Comparison of ENCODE assay signal across 8 cellular contexts in the genomic region with DNA sequence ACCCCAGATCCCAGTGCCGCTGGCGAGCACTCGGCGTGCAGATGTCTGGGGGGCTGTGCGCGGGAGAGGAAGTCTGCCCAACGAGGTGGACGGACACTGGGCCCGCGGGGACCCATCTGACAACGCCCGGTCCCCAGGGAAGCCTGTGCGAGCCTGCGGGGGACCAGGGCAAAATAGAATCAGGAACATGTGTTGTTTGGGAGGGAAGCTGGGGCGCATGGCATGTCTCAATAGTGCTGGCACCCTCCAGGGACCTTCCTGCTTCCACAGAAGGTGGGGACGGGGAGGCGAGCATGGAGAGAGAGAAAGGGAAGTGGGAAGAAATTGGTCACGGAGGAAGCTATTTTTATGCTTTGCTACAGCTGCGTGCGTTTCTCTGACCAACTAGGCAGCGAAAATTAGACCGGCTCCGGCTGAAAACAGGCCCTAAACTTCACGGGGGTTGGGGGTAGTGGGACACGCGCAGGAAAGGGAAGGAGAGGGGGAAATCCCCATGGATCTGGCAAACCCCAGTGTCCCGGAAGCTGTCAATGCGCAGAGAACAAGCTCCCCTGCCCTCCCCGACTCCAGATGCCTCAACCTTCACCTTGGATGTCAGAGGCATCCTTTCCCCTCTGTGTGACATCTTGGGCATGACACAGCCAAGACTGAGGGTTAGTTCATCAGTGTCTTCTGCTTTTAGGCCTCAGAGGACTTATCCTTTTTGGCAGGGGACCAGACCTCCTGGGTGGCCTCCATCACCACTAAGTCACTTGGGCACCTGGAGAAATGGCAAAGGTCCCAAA.
DNase-seq lines count a peak whose midpoint lies in the region; ATAC-seq and TF ChIP-seq lines count a peak whose summit lies in the region.

No MANE protein-coding gene starts in this region.

- intact Hi-C loops in breast epithelium (cut with DNase I; ENCODE audit: low total_unique reads): loop anchor here (10.0 kb wide), 1 partner anchor 73 kb away; no protein-coding TSS in a partner anchor
- intact Hi-C loops in lower leg skin (cut with DNase I; ENCODE audit: low total_unique reads): no loop called here

- ATAC-seq in GM19328 (IDR thresholded peaks at IDR 0.05; ENCODE audit: unreplicated experiment) (no peak), GM19397 (IDR thresholded peaks at IDR 0.05; ENCODE audit: unreplicated experiment) (no peak)

- H2AFZ ChIP-seq in KMS-11 (ENCODE audit: low read depth): peak overlapping the region; percentile 83

- peaks cover 6 to 9% of the 10 kb centered on the region in 2 donors for H3K9me3 ChIP-seq in breast epithelium
- no peaks in the 10 kb centered on the region for H3K9me3 ChIP-seq in mucosa of rectum (ENCODE audit: control insufficient read depth in 2 of 2, low read length in 2 of 2)

- H3K4me3 ChIP-seq in KMS-11 (IDR thresholded peaks at IDR 0.05; ENCODE audit: insufficient read depth, low read depth, low read length): no peak overlapping the region
- peak overlapping the region; percentile 32 to 66 (median 50) for H3K4me3 ChIP-seq in breast epithelium
- H3K4me3 ChIP-seq in mucosa of rectum (ENCODE audit: low read length in 2 of 2): peak overlapping the region; percentile 60 to 74
- no peak overlapping the region for H3K4me3 ChIP-seq in lower leg skin (ENCODE audit: low read depth, poor library complexity, severe bottlenecking)

- H3K4me1 ChIP-seq in KMS-11 (ENCODE audit: low read depth, poor library complexity, severe bottlenecking) (peaks cover 11% of the 10 kb centered on the region), breast epithelium (no peaks in the 10 kb centered on the region), mucosa of rectum (ENCODE audit: control insufficient read depth in 2 of 2, insufficient read depth in 2 of 2, low read length in 2 of 2) (peaks cover 2 to 4% of the 10 kb centered on the region in 2 donors)

- 19 to 32% methylated on average over 16 to 29 of the region's 29 CpGs for WGBS in lower leg skin, 2 donors

- TF ChIP-seq POLR2A in breast epithelium (IDR thresholded peaks at IDR 0.05) (no peak), lower leg skin (IDR thresholded peaks at IDR 0.05) (no peak)

- no peak for TF ChIP-seq CTCF in KMS-11 (conservative IDR thresholded peaks at IDR 0.05; ENCODE audit: low read depth, low read length)
- no peak for TF ChIP-seq CTCF in breast epithelium (IDR thresholded peaks at IDR 0.05)
- TF ChIP-seq CTCF in lower leg skin (IDR thresholded peaks at IDR 0.05): no peak

- H3K9ac ChIP-seq in KMS-11 (peak overlapping the region; percentile 22; the same call in 1 of the 2 replicates), mucosa of rectum (ENCODE audit: low read depth in 1 of 2, low read length in 2 of 2) (peak overlapping the region in 1 of 2 donors; percentile 41)

- H4K20me1 ChIP-seq in KMS-11 (ENCODE audit: insufficient read depth): no peaks in the 10 kb centered on the region

- DNase-seq in EH (ENCODE audit: low read depth) (peak; percentile 28), breast epithelium (ENCODE audit: low spot score in 2 of 2) (no peak), NCI-H128 (lab: John Stamatoyannopoulos, UW; ENCODE audit: unreplicated experiment) (no peak), lower leg skin (ENCODE audit: low spot score in 2 of 2) (no peak)

- no peaks in the 10 kb centered on the region for H3K27me3 ChIP-seq in KMS-11 (ENCODE audit: insufficient read depth, low read depth)
- peaks cover 0 to 36% of the 10 kb centered on the region in 2 donors for H3K27me3 ChIP-seq in breast epithelium
- peaks cover 0 to 2% of the 10 kb centered on the region in 2 donors for H3K27me3 ChIP-seq in mucosa of rectum (ENCODE audit: control insufficient read depth in 2 of 2, insufficient read depth in 2 of 2, low read length in 2 of 2)

- H3K4me2 ChIP-seq in KMS-11: peak overlapping the region; percentile 68

- H3K36me3 ChIP-seq in KMS-11 (ENCODE audit: insufficient read depth) (no peaks in the 10 kb centered on the region), breast epithelium (no peaks in the 10 kb centered on the region), mucosa of rectum (ENCODE audit: control insufficient read depth in 2 of 2, insufficient read depth in 2 of 2, low read length in 2 of 2) (no peaks in the 10 kb centered on the region)

- no peaks in the 10 kb centered on the region for H3K79me2 ChIP-seq in KMS-11 (ENCODE audit: insufficient read depth, low read depth)

- H3K27ac ChIP-seq in KMS-11 (no peak overlapping the region), breast epithelium (peak overlapping the region; percentile 40 to 80), mucosa of rectum (ENCODE audit: low read depth in 2 of 2, low read length in 2 of 2) (peak overlapping the region; percentile 42 to 52)

Comparison
In these comparisons a context has a peak if more than half of its experiments do, and no peak if none do; other contexts are left out.
1. H3K4me3 ChIP-seq: peak in breast epithelium (3 of 3) and mucosa of rectum (2 of 2); none in KMS-11 (single experiment) and lower leg skin (single experiment).